Comparison of ENCODE assay signal across 17 cellular contexts in genomic region chr20:9179193-9179802, GRCh38.
DNase-seq lines count a peak whose midpoint lies in the region; ATAC-seq and TF ChIP-seq lines count a peak whose summit lies in the region.
"Had no signal": no experiment of that assay in that cellular context is flagged by ENCODE, and none has a peak within 500 bp of the region (broad histone marks: within the 10 kb centered on the region; RNA-seq: fewer than 3 reads in every experiment).

No MANE protein-coding gene starts in this region.

- TF ChIP-seq POLR2A in HCT116 (IDR thresholded peaks at IDR 0.05; ENCODE audit: borderline replicate concordance, extremely low read depth, insufficient read depth, insufficient read length) = no peak

- H3K9me3 ChIP-seq in HCT116 (ENCODE audit: control insufficient read depth in 1 of 2, insufficient read depth in 1 of 2, low read depth in 1 of 2, low read length in 2 of 2) = no peaks in the 10 kb centered on the region
- H3K9me3 ChIP-seq: ovary, tibial nerve had no signal

- H3K4me1 Mint-ChIP-seq in WTC11 = peaks cover 32% of the 10 kb centered on the region
- H3K4me1 Mint-ChIP-seq: memory B cell had no signal

- H2AFZ ChIP-seq in HCT116 (ENCODE audit: low read depth, low read length, poor library complexity, severe bottlenecking) = no peak overlapping the region

- H3K9me2 ChIP-seq in HCT116 (ENCODE audit: insufficient read depth) = no peaks in the 10 kb centered on the region

- DNase-seq in A172 (ENCODE audit: low spot score) (peak; percentile 63), HCT116 (ENCODE audit: low read depth, low spot score) (no peak), WTC11 (ENCODE audit: low spot score) (no peak), glomerular endothelial cell (ENCODE audit: extremely low read depth, low read depth, low spot score) (peak; percentile 48)
- DNase-seq in stimulated activated naive CD4-positive, alpha-beta T cell (lab: John Stamatoyannopoulos, UW) = no peak
- no peak for DNase-seq in activated CD4-positive, alpha-beta T cell treated with anti-CD3 and anti-CD28 coated beads, Interleukin-2, amount 50 U/mL, for 1 hour
- DNase-seq in central memory CD4-positive, alpha-beta T cell = no peak
- DNase-seq: activated CD8-positive, alpha-beta T cell treated with anti-CD3 and anti-CD28 coated beads for 36 hours; erythroblast; NCI-H1694; NCI-H774; ovary; Right ventricle myocardium superior had no signal

- H3K4me3 ChIP-seq in HCT116 (replicated peaks in 1 of 2; ENCODE audit: low read depth in 1 of 2, low read length in 2 of 2) = no peak overlapping the region
- H3K4me3 ChIP-seq: ovary, tibial nerve had no signal

- H3K27ac Mint-ChIP-seq in WTC11 = peak overlapping the region; percentile 72; the same call in 1 of the 2 replicates
- H3K27ac Mint-ChIP-seq: activated CD8-positive, alpha-beta T cell treated with anti-CD3 and anti-CD28 coated beads for 36 hours; memory B cell had no signal

- H3K4me3 Mint-ChIP-seq in WTC11 = no peak overlapping the region
- H3K4me3 Mint-ChIP-seq: activated CD8-positive, alpha-beta T cell treated with anti-CD3 and anti-CD28 coated beads for 36 hours; memory B cell had no signal

- TF ChIP-seq RAD21 in HCT116 (IDR thresholded peaks at IDR 0.05; ENCODE audit: low read depth) = no peak

- no peaks in the 10 kb centered on the region for H3K27me3 ChIP-seq in HCT116 (ENCODE audit: insufficient read depth, low read length)
- H3K27me3 ChIP-seq: ovary, tibial nerve had no signal

- peaks cover 20% of the 10 kb centered on the region for H3K9me3 Mint-ChIP-seq in WTC11
- H3K9me3 Mint-ChIP-seq: activated CD8-positive, alpha-beta T cell treated with anti-CD3 and anti-CD28 coated beads for 36 hours had no signal

- no peaks in the 10 kb centered on the region for H3K79me2 ChIP-seq in HCT116 (ENCODE audit: insufficient read depth, low read length)

- no TSS peak for BruUV-seq in HCT116 (replicated peaks; lab: Mats Ljungman, UMichigan)

- intact Hi-C loops in HCT116 (cut with micrococcal nuclease) = no loop called here

- TF ChIP-seq CTCF in HCT116 (IDR thresholded peaks at IDR 0.05 in 2 of 3, conservative IDR thresholded peaks at IDR 0.05 in 1 of 3; ENCODE audit: borderline replicate concordance in 1 of 3, insufficient read depth in 1 of 3, low read depth in 2 of 3, low read length in 2 of 3) = no peak
- TF ChIP-seq CTCF in WTC11 (IDR thresholded peaks at IDR 0.05) = no peak

- H3K4me1 ChIP-seq in HCT116 (ENCODE audit: control insufficient read depth in 1 of 2, insufficient read depth in 2 of 2, low read length in 2 of 2) = peaks cover 6 to 10% of the 10 kb centered on the region in 2 experiments
- H3K4me1 ChIP-seq: tibial nerve had no signal

- no peak overlapping the region for H3K9ac ChIP-seq in HCT116 (ENCODE audit: low read length)
- H3K9ac ChIP-seq: KMS-11 had no signal

- H3K4me2 ChIP-seq in HCT116 (ENCODE audit: low read length) = 0 out of 2 replicates have a peak overlapping the region, but pooled peaks have one; percentile 6
- H3K4me2 ChIP-seq: KMS-11 had no signal

- no peaks in the 10 kb centered on the region for H3K27me3 Mint-ChIP-seq in WTC11 (ENCODE audit: low read depth)
- H3K27me3 Mint-ChIP-seq: activated CD8-positive, alpha-beta T cell treated with anti-CD3 and anti-CD28 coated beads for 36 hours; memory B cell had no signal

- POLR2A ChIA-PET in HCT116 (lab: Charles Lee) (no interaction called here), WTC11 (lab: Charles Lee) (interaction anchor here (0.5 kb wide), 1 partner anchor 30 kb away, joined by 5 read pairs; no protein-coding TSS in a partner anchor)

- H3K36me3 Mint-ChIP-seq in WTC11 = peaks cover 4% of the 10 kb centered on the region; the same call in 1 of the 2 replicates
- H3K36me3 Mint-ChIP-seq: memory B cell had no signal

- CTCF ChIA-PET in HCT116 (lab: Charles Lee) (no interaction called here), WTC11 (lab: Charles Lee) (interaction anchor here (1.3 kb wide), 1 partner anchor 325 kb away, joined by 3 read pairs; no protein-coding TSS in a partner anchor)

- RAD21 ChIA-PET in HCT116 (lab: Charles Lee; ENCODE audit: low non-redundant PET in 1 of 2, low total read pairs in 2 of 2, uncharacterized antibody in 2 of 2, unreplicated experiment in 2 of 2) = no interaction called here

- H4K20me1 ChIP-seq in HCT116 (ENCODE audit: insufficient read depth) = no peaks in the 10 kb centered on the region

- H3K27ac ChIP-seq in HCT116 (ENCODE audit: low read depth, low read length) = no peak overlapping the region
- H3K27ac ChIP-seq: KMS-11, ovary, tibial nerve had no signal

- ATAC-seq in HCT116 = no peak
- ATAC-seq in WTC11 = peak; percentile 55
- ATAC-seq in HG03342 (IDR thresholded peaks at IDR 0.05; ENCODE audit: unreplicated experiment) = no peak
- ATAC-seq: activated CD8-positive, alpha-beta T cell treated with anti-CD3 and anti-CD28 coated beads for 36 hours had no signal

- H3K36me3 ChIP-seq in HCT116 (ENCODE audit: control insufficient read depth in 1 of 2, insufficient read depth in 2 of 2, low read length in 2 of 2) = no peaks in the 10 kb centered on the region
- H3K36me3 ChIP-seq: ovary, tibial nerve had no signal

TF ChIP-seq in HCT116, 20 proteins besides CTCF, POLR2A, EP300 and RAD21:
- no peak for TF ChIP-seq YY1 (IDR thresholded peaks at IDR 0.05; ENCODE audit: extremely low read depth, insufficient replicate concordance, low read depth, low read length)
- TF ChIP-seq FOSL1 (IDR thresholded peaks at IDR 0.05; ENCODE audit: low read depth) = 0 out of 2 replicates have a peak, but pooled peaks have one; percentile 8
- peak; percentile 22 for TF ChIP-seq TCF7L2 (IDR thresholded peaks at IDR 0.05; ENCODE audit: borderline replicate concordance, extremely low read depth, insufficient read depth, insufficient read length)

TF ChIP-seq in WTC11, 78 proteins besides CTCF, POLR2A, EP300 and RAD21:
- TF ChIP-seq ZNF532 (CRISPR knock-in tag; IDR thresholded peaks at IDR 0.05; ENCODE audit: borderline replicate concordance) (0 out of 2 replicates have a peak, but pooled peaks have one; percentile 28), STAT6 (CRISPR knock-in tag; conservative IDR thresholded peaks at IDR 0.05; ENCODE audit: low read depth) (no peak), E2F4 (CRISPR knock-in tag; IDR thresholded peaks at IDR 0.05; ENCODE audit: borderline replicate concordance, low read depth) (no peak)
TF ChIP-seq in WTC11: peak in this region for 1.

Comparison
In these comparisons a context has a peak if more than half of its experiments do, and no peak if none do; other contexts are left out.
1. DNase-seq: peak in A172 (single experiment) and glomerular endothelial cell (single experiment); none in HCT116 (single experiment), WTC11 (single experiment), stimulated activated naive CD4-positive, alpha-beta T cell (0 of 6), activated CD4-positive, alpha-beta T cell treated with anti-CD3 and anti-CD28 coated beads, Interleukin-2, amount 50 U/mL, for 1 hour (single experiment) and central memory CD4-positive, alpha-beta T cell (single experiment).